23 cellular contexts compared by ENCODE assay signal in the genomic region with DNA sequence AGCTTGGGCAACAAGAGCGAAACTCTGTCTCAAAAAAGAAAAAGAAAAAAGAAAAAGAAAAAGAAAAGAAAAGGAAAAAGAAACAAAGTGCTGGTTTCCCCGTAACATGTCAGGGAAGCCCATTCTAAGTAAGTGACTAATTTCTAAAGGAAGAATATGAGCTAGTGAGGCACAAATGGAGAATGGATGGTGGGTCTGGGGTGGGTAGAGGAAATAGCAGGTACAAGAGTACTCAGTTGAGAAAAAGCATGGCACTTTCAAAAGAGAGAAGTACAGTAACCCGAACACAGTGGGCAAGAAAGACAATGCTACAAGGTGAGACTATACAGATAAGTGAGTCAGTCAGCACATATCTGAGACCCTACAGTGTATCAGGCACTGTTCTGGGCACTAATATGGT. TPM values are rescaled to one million over a fixed set of nuclear protein-coding genes. Genes with fewer than 3 reads are reported as not detected.
A peak's percentile ranks its signal among the peaks of the same experiment; 100 is the strongest.
DNase-seq lines count a peak whose midpoint lies in the region; ATAC-seq and TF ChIP-seq lines count a peak whose summit lies in the region.
"Had no signal": no experiment of that assay in that cellular context is flagged by ENCODE, and none has a peak within 500 bp of the region (broad histone marks: within the 10 kb centered on the region; RNA-seq: fewer than 3 reads in every experiment).

No MANE protein-coding gene starts in this region.

- H3K27ac ChIP-seq in HEK293 (ENCODE audit: extremely low read depth, low read depth, low read length) = no peak overlapping the region
- H3K27ac ChIP-seq: 22Rv1, C4-2B had no signal

- peaks cover 2% of the 10 kb centered on the region for H3K27me3 Mint-ChIP-seq in activated CD4-positive, alpha-beta T cell treated with anti-CD3 and anti-CD28 coated beads for 36 hours
- H3K27me3 Mint-ChIP-seq in activated naive CD4-positive, alpha-beta T cell treated with anti-CD3 and anti-CD28 coated beads, Interleukin-2, amount 50 U/mL, for 24 hours = no peaks in the 10 kb centered on the region
- no peaks in the 10 kb centered on the region for H3K27me3 Mint-ChIP-seq in activated T-helper 2 cell treated with anti-CD3 and anti-CD28 coated beads, Interferon-gamma antibody, Interleukin-2, Interleukin-4, amounts not matched to agents 10 μg/mL and 5 μg/mL and 100 μg/mL, durations not matched to agents 14 hours and 24 hours and 36 hours (ENCODE audit: low read depth)

- ATAC-seq in activated CD4-positive, alpha-beta T cell treated with anti-CD3 and anti-CD28 coated beads for 36 hours = peak; percentile 40
- ATAC-seq: CD8-positive, alpha-beta T cell had no signal

- H3K4me3 Mint-ChIP-seq in activated CD4-positive, alpha-beta T cell treated with anti-CD3 and anti-CD28 coated beads for 36 hours = no peak overlapping the region
- H3K4me3 Mint-ChIP-seq in activated naive CD4-positive, alpha-beta T cell treated with anti-CD3 and anti-CD28 coated beads, Interleukin-2, amount 50 U/mL, for 24 hours = no peak overlapping the region
- H3K4me3 Mint-ChIP-seq in activated T-helper 2 cell treated with anti-CD3 and anti-CD28 coated beads, Interferon-gamma antibody, Interleukin-2, Interleukin-4, amounts not matched to agents 10 μg/mL and 5 μg/mL and 100 μg/mL, durations not matched to agents 14 hours and 24 hours and 36 hours (ENCODE audit: low read depth) = no peak overlapping the region
- H3K4me3 Mint-ChIP-seq: B cell; CD8-positive, alpha-beta T cell had no signal

- POLR2A ChIA-PET in activated CD4-positive, alpha-beta T cell treated with anti-CD3 and anti-CD28 coated beads for 36 hours (lab: Charles Lee) = interaction anchor here (0.7 kb wide), 2 partner anchors 9 to 115 kb away, joined by 3 read pairs; no protein-coding TSS in a partner anchor
- POLR2A ChIA-PET in HEK293 (lab: Yijun Ruan, JAX) = no interaction called here

- H3K36me3 Mint-ChIP-seq in activated CD4-positive, alpha-beta T cell treated with anti-CD3 and anti-CD28 coated beads for 36 hours (ENCODE audit: low read depth) = no peaks in the 10 kb centered on the region
- no peaks in the 10 kb centered on the region for H3K36me3 Mint-ChIP-seq in activated naive CD4-positive, alpha-beta T cell treated with anti-CD3 and anti-CD28 coated beads, Interleukin-2, amount 50 U/mL, for 24 hours
- no peaks in the 10 kb centered on the region for H3K36me3 Mint-ChIP-seq in activated T-helper 2 cell treated with anti-CD3 and anti-CD28 coated beads, Interferon-gamma antibody, Interleukin-2, Interleukin-4, amounts not matched to agents 10 μg/mL and 5 μg/mL and 100 μg/mL, durations not matched to agents 14 hours and 24 hours and 36 hours (ENCODE audit: low read depth)
- H3K36me3 Mint-ChIP-seq: CD8-positive, alpha-beta T cell had no signal

- H3K4me3 ChIP-seq in HEK293 (ENCODE audit: low read depth, low read length) = no peak overlapping the region

- intact Hi-C loops in activated CD4-positive, alpha-beta T cell treated with anti-CD3 and anti-CD28 coated beads for 36 hours (cut with DNase I, micrococcal nuclease) = no loop called here
- intact Hi-C loops in activated T-helper 2 cell treated with anti-CD3 and anti-CD28 coated beads, Interferon-gamma antibody, Interleukin-2, Interleukin-4, amounts not matched to agents 10 μg/mL and 5 μg/mL and 100 μg/mL, durations not matched to agents 14 hours and 24 hours and 36 hours (cut with micrococcal nuclease) = no loop called here

- DNase-seq in activated CD4-positive, alpha-beta T cell treated with anti-CD3 and anti-CD28 coated beads for 36 hours = peak; percentile 36
- DNase-seq in activated CD4-positive, alpha-beta T cell treated with anti-CD3 and anti-CD28 coated beads, Interleukin-2, amount 50 U/mL, for 4 hours = no peak
- DNase-seq in activated naive CD4-positive, alpha-beta T cell treated with Interleukin-2 at 50 U/mL for 16 hours = no peak
- no peak for DNase-seq in activated T-helper 2 cell treated with anti-CD3 and anti-CD28 coated beads, Interferon-gamma antibody, Interleukin-2, Interleukin-4, amounts not matched to agents 10 μg/mL and 5 μg/mL and 100 μg/mL, durations not matched to agents 14 hours and 24 hours and 36 hours (ENCODE audit: low spot score)
- DNase-seq in globus pallidus (ENCODE audit: low spot score) (no peak), NOMO-1 (lab: John Stamatoyannopoulos, UW; ENCODE audit: unreplicated experiment in 2 of 2) (no peak)
- DNase-seq: Caco-2; CD8-positive, alpha-beta T cell; NCI-H1048; NCI-H1417; NCI-H1694; NCI-H2029 treated with DMSO at 0.1 percent for 48 hours; NCI-H446 treated with DMSO at 0.1 percent for 48 hours; NCI-H526; NCI-H82; NK-92 treated with Interleukin-12 subunit alpha and Interleukin-12 subunit beta, amount 100 ng/mL, for 24 hours; RPMI8226 had no signal

- H3K27ac Mint-ChIP-seq in activated CD4-positive, alpha-beta T cell treated with anti-CD3 and anti-CD28 coated beads for 36 hours = peak overlapping the region; percentile 35
- H3K27ac Mint-ChIP-seq in activated naive CD4-positive, alpha-beta T cell treated with anti-CD3 and anti-CD28 coated beads, Interleukin-2, amount 50 U/mL, for 24 hours = peak overlapping the region; percentile 8
- H3K27ac Mint-ChIP-seq in activated T-helper 2 cell treated with anti-CD3 and anti-CD28 coated beads, Interferon-gamma antibody, Interleukin-2, Interleukin-4, amounts not matched to agents 10 μg/mL and 5 μg/mL and 100 μg/mL, durations not matched to agents 14 hours and 24 hours and 36 hours = peak overlapping the region; percentile 21
- H3K27ac Mint-ChIP-seq: B cell; CD8-positive, alpha-beta T cell had no signal

- TF ChIP-seq CTCF in HEK293 (tag by site-specific recombination; IDR thresholded peaks at IDR 0.05) = no peak

- H3K4me1 Mint-ChIP-seq in activated CD4-positive, alpha-beta T cell treated with anti-CD3 and anti-CD28 coated beads for 36 hours = peaks cover 45% of the 10 kb centered on the region
- peaks cover 15% of the 10 kb centered on the region for H3K4me1 Mint-ChIP-seq in activated naive CD4-positive, alpha-beta T cell treated with anti-CD3 and anti-CD28 coated beads, Interleukin-2, amount 50 U/mL, for 24 hours
- H3K4me1 Mint-ChIP-seq in activated T-helper 2 cell treated with anti-CD3 and anti-CD28 coated beads, Interferon-gamma antibody, Interleukin-2, Interleukin-4, amounts not matched to agents 10 μg/mL and 5 μg/mL and 100 μg/mL, durations not matched to agents 14 hours and 24 hours and 36 hours (ENCODE audit: low read depth) = peaks cover 23% of the 10 kb centered on the region

- no peaks in the 10 kb centered on the region for H3K36me3 ChIP-seq in HEK293 (ENCODE audit: control insufficient read depth in 2 of 2, insufficient read depth in 1 of 2, low read length in 2 of 2)

- H3K9me3 ChIP-seq in HEK293 (ENCODE audit: control insufficient read depth, insufficient read depth, low read depth, low read length) = no peaks in the 10 kb centered on the region
- H3K9me3 ChIP-seq: Caco-2 had no signal

- no peaks in the 10 kb centered on the region for H3K9me3 Mint-ChIP-seq in activated CD4-positive, alpha-beta T cell treated with anti-CD3 and anti-CD28 coated beads for 36 hours (ENCODE audit: low read depth)
- H3K9me3 Mint-ChIP-seq in activated naive CD4-positive, alpha-beta T cell treated with anti-CD3 and anti-CD28 coated beads, Interleukin-2, amount 50 U/mL, for 24 hours = no peaks in the 10 kb centered on the region
- no peaks in the 10 kb centered on the region for H3K9me3 Mint-ChIP-seq in activated T-helper 2 cell treated with anti-CD3 and anti-CD28 coated beads, Interferon-gamma antibody, Interleukin-2, Interleukin-4, amounts not matched to agents 10 μg/mL and 5 μg/mL and 100 μg/mL, durations not matched to agents 14 hours and 24 hours and 36 hours
- H3K9me3 Mint-ChIP-seq: CD8-positive, alpha-beta T cell had no signal

- H3K4me1 ChIP-seq in HEK293 (ENCODE audit: control insufficient read depth, insufficient read depth, low read length) = no peaks in the 10 kb centered on the region

- CTCF ChIA-PET in activated CD4-positive, alpha-beta T cell treated with anti-CD3 and anti-CD28 coated beads for 36 hours (lab: Charles Lee) = interaction anchor here (0.6 to 2.1 kb wide), 4 partner anchors 13 to 119 kb away, joined by 3 to 6 read pairs (median 4); a partner anchor contains a TSS
- CTCF ChIA-PET in HEK293 (lab: Yijun Ruan, JAX) = interaction anchor here (0.6 kb wide), 1 partner anchor 22 kb away, joined by 4 read pairs; no protein-coding TSS in a partner anchor

TF ChIP-seq in HEK293, 187 proteins besides CTCF, POLR2A, EP300 and RAD21 (continues in another document):
- TF ChIP-seq GLIS2 (tag by site-specific recombination; IDR thresholded peaks at IDR 0.05) = no peak

RNA-seq across cellular contexts. Expression of a gene that starts 4.5 kb away (rescaled TPM):
- 1 to 10 TPM; 1.2 to 1.6 TPM for total RNA-seq in activated CD4-positive, alpha-beta T cell treated with anti-CD3 and anti-CD28 coated beads for 36 hours
- total RNA-seq in activated T-helper 2 cell treated with anti-CD3 and anti-CD28 coated beads, Interferon-gamma antibody, Interleukin-2, Interleukin-4, amounts not matched to agents 10 μg/mL and 5 μg/mL and 100 μg/mL, durations not matched to agents 14 hours and 24 hours and 36 hours = not detected in 2 replicates
- total RNA-seq: Caco-2; CD8-positive, alpha-beta T cell; HT-29 had no signal

RNA-seq across cellular contexts. Expression of a gene that starts 29.4 kb away (rescaled TPM):
- total RNA-seq in activated CD4-positive, alpha-beta T cell treated with anti-CD3 and anti-CD28 coated beads for 36 hours = not detected
- 0.09 and 0.16 TPM in 2 replicates for total RNA-seq in activated T-helper 2 cell treated with anti-CD3 and anti-CD28 coated beads, Interferon-gamma antibody, Interleukin-2, Interleukin-4, amounts not matched to agents 10 μg/mL and 5 μg/mL and 100 μg/mL, durations not matched to agents 14 hours and 24 hours and 36 hours
- total RNA-seq: CD8-positive, alpha-beta T cell had no signal

RNA-seq across cellular contexts. Expression of a gene that starts 31.7 kb away (rescaled TPM):
- under 1 TPM in 1 of 2 experiments, not detected in 1; 0.34 TPM for total RNA-seq in activated CD4-positive, alpha-beta T cell treated with anti-CD3 and anti-CD28 coated beads for 36 hours
- total RNA-seq in activated T-helper 2 cell treated with anti-CD3 and anti-CD28 coated beads, Interferon-gamma antibody, Interleukin-2, Interleukin-4, amounts not matched to agents 10 μg/mL and 5 μg/mL and 100 μg/mL, durations not matched to agents 14 hours and 24 hours and 36 hours = not detected in 2 replicates
- total RNA-seq: Caco-2; CD8-positive, alpha-beta T cell; HT-29 had no signal

RNA-seq across cellular contexts. Expression of a gene that starts 42.9 kb away (rescaled TPM):
- total RNA-seq in activated CD4-positive, alpha-beta T cell treated with anti-CD3 and anti-CD28 coated beads for 36 hours = 10 to 100 TPM; 13.2 to 13.5 TPM
- total RNA-seq in activated T-helper 2 cell treated with anti-CD3 and anti-CD28 coated beads, Interferon-gamma antibody, Interleukin-2, Interleukin-4, amounts not matched to agents 10 μg/mL and 5 μg/mL and 100 μg/mL, durations not matched to agents 14 hours and 24 hours and 36 hours = 13.6 and 16.1 TPM in 2 replicates

RNA-seq across cellular contexts. Expression of a gene that starts 46.6 kb away (rescaled TPM):
- total RNA-seq in activated CD4-positive, alpha-beta T cell treated with anti-CD3 and anti-CD28 coated beads for 36 hours = 100 to 1,000 TPM in 1 of 2 experiments, 10 to 100 TPM in 1; 89.6 to 109 TPM
- total RNA-seq in activated T-helper 2 cell treated with anti-CD3 and anti-CD28 coated beads, Interferon-gamma antibody, Interleukin-2, Interleukin-4, amounts not matched to agents 10 μg/mL and 5 μg/mL and 100 μg/mL, durations not matched to agents 14 hours and 24 hours and 36 hours = 70.0 and 77.0 TPM in 2 replicates
